In the genomic region with DNA sequence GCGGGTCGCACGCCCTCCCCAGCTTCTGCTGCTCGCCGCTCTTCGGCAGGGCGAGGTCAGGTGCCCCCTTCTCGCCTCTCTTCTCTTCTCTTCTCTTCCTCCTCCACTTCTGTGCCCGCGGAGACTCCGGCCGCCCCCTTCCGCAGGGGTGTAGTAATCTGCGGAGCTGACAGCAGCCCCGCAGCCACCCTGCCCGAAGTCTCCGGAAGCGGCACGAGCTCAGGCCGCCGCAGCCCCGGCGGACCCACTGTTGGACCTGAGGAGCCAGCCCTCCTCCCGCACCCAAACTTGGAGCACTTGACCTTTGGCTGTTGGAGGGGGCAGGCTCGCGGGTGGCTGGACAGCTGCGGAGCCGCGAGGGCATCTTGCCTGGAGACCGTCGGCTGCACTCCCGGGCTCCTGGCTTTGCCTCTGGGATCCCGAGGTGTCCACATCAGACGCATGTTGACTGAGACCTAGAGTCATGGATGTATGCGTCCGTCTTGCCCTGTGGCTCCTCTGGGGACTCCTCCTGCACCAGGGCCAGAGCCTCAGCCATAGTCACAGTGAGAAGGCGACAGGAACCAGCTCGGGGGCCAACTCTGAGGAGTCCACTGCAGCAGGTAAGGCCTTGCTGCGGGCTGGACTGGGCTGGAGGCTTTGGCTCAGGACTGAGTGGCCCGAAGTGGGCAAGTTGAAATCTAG, we compare ENCODE assay signal across 8 cellular contexts. TPM values are rescaled to one million over a fixed set of nuclear protein-coding genes. Genes with fewer than 3 reads are reported as not detected.
DNase-seq lines count a peak whose midpoint lies in the region; ATAC-seq and TF ChIP-seq lines count a peak whose summit lies in the region.

No MANE protein-coding gene starts in this region.

- peak overlapping the region; percentile 96 for H3K4me2 ChIP-seq in mesenchymal stem cell (ENCODE audit: low read length, poor library complexity, severe bottlenecking)

- H3K9ac ChIP-seq in mesenchymal stem cell (ENCODE audit: low read length): peak overlapping the region; percentile 84

- H3K18ac ChIP-seq in mesenchymal stem cell (ENCODE audit: low read depth in 1 of 2, low read length in 2 of 2): peak overlapping the region; percentile 40 to 50

- peak overlapping the region; percentile 88 for H3K4me3 ChIP-seq in WI38 (ENCODE audit: low read depth, low read length)
- H3K4me3 ChIP-seq in effector memory CD4-positive, alpha-beta T cell (ENCODE audit: insufficient read depth, low read depth, low read length, poor library complexity, severe bottlenecking): peak overlapping the region; percentile 94
- H3K4me3 ChIP-seq in mesenchymal stem cell (ENCODE audit: insufficient read depth in 1 of 2, low read depth in 1 of 2, low read length in 2 of 2): peak overlapping the region; percentile 75 to 82
- H3K4me3 ChIP-seq in thoracic aorta: peak overlapping the region; percentile 99

- no peaks in the 10 kb centered on the region for H3K27me3 ChIP-seq in effector memory CD4-positive, alpha-beta T cell (replicated peaks; ENCODE audit: control insufficient read depth, insufficient read depth, low read length, poor library complexity, severe bottlenecking)
- H3K27me3 ChIP-seq in mesenchymal stem cell (ENCODE audit: control insufficient read depth in 1 of 2, insufficient read depth in 1 of 2, low read length in 2 of 2): no peaks in the 10 kb centered on the region
- no peaks in the 10 kb centered on the region for H3K27me3 ChIP-seq in thoracic aorta (replicated peaks; ENCODE audit: insufficient read depth)

- no peak overlapping the region for H2AK5ac ChIP-seq in mesenchymal stem cell (ENCODE audit: low read length, severe bottlenecking)

- H3K36me3 ChIP-seq in effector memory CD4-positive, alpha-beta T cell (ENCODE audit: control insufficient read depth, insufficient read depth, low read length): no peaks in the 10 kb centered on the region
- H3K36me3 ChIP-seq in mesenchymal stem cell (ENCODE audit: control insufficient read depth in 1 of 2, insufficient read depth in 2 of 2, low read depth in 1 of 2, low read length in 2 of 2) (no peaks in the 10 kb centered on the region), thoracic aorta (no peaks in the 10 kb centered on the region)

- 4% methylated on average over 40 of the region's 40 CpGs for WGBS in mesenchymal stem cell

- peak overlapping the region; percentile 84 for H4K91ac ChIP-seq in mesenchymal stem cell (ENCODE audit: low read length)

- H2BK12ac ChIP-seq in mesenchymal stem cell (ENCODE audit: low read length in 2 of 2): peak overlapping the region in 1 of 2 experiments; percentile 56

- peak overlapping the region; percentile 62 for H4K8ac ChIP-seq in mesenchymal stem cell (ENCODE audit: low read length)

- no peaks in the 10 kb centered on the region for H3K9me3 ChIP-seq in effector memory CD4-positive, alpha-beta T cell (ENCODE audit: control insufficient read depth, low read length)
- H3K9me3 ChIP-seq in mesenchymal stem cell (ENCODE audit: control insufficient read depth, low read length): no peaks in the 10 kb centered on the region
- H3K9me3 ChIP-seq in thoracic aorta: no peaks in the 10 kb centered on the region

- H2BK120ac ChIP-seq in mesenchymal stem cell (ENCODE audit: low read depth, low read length): peak overlapping the region; percentile 21

- peak overlapping the region; percentile 67 to 68 for H3K23ac ChIP-seq in mesenchymal stem cell (ENCODE audit: low read length in 2 of 2)

- peak overlapping the region; percentile 60 for H2AFZ ChIP-seq in mesenchymal stem cell (ENCODE audit: low read depth, low read length)

- H3K4me1 ChIP-seq in effector memory CD4-positive, alpha-beta T cell (ENCODE audit: control insufficient read depth, insufficient read depth, low read length, poor library complexity, severe bottlenecking): peaks cover 57% of the 10 kb centered on the region
- H3K4me1 ChIP-seq in mesenchymal stem cell (ENCODE audit: control insufficient read depth, insufficient read depth, low read depth, low read length) (peaks cover 18% of the 10 kb centered on the region), thoracic aorta (ENCODE audit: control insufficient read depth in 1 of 2, low read depth in 2 of 2) (peaks cover 51 to 55% of the 10 kb centered on the region in 2 donors)

- no peak for TF ChIP-seq CTCF in WI38 (IDR thresholded peaks at IDR 0.05; ENCODE audit: low read depth, low read length)
- TF ChIP-seq CTCF in thoracic aorta (IDR thresholded peaks at IDR 0.05): no peak

- H3K4ac ChIP-seq in mesenchymal stem cell (ENCODE audit: low read depth in 1 of 2, low read length in 2 of 2): peak overlapping the region; percentile 71 to 82

- H3K27ac ChIP-seq in effector memory CD4-positive, alpha-beta T cell (ENCODE audit: insufficient read depth, low read length, poor library complexity, severe bottlenecking): peak overlapping the region; percentile 89
- H3K27ac ChIP-seq in mesenchymal stem cell (ENCODE audit: low read length, poor library complexity, severe bottlenecking): no peak overlapping the region
- H3K27ac ChIP-seq in thoracic aorta: peak overlapping the region; percentile 86 to 96

- H2BK5ac ChIP-seq in mesenchymal stem cell (ENCODE audit: low read depth, low read length, poor library complexity, severe bottlenecking): peak overlapping the region; percentile 21

- peak overlapping the region; percentile 90 for H2BK15ac ChIP-seq in mesenchymal stem cell (ENCODE audit: low read depth, poor library complexity, severe bottlenecking)

- H3K14ac ChIP-seq in mesenchymal stem cell (ENCODE audit: low read length in 2 of 2): peak overlapping the region in 1 of 2 experiments; percentile 74

- ATAC-seq in GM21447 (IDR thresholded peaks at IDR 0.05; ENCODE audit: unreplicated experiment) (peak; percentile 23), thoracic aorta (ENCODE audit: insufficient number of reproducible peaks, low FRiP score, low read depth) (no peak)

- H3K79me1 ChIP-seq in mesenchymal stem cell (replicated peaks; ENCODE audit: low read length, poor library complexity, severe bottlenecking): peaks cover 5% of the 10 kb centered on the region

- DNase-seq in DMS53 (lab: John Stamatoyannopoulos, UW) (peak; percentile 79), HuH-7.5 (ENCODE audit: low spot score) (peak; percentile 36), mesenchymal stem cell (peak; percentile 51), thoracic aorta (ENCODE audit: low spot score) (no peak), middle frontal gyrus (ENCODE audit: extremely low spot score, low spot score) (no peak)
- peak in 2 of 3 donors; percentile 30 to 40 for DNase-seq in effector memory CD4-positive, alpha-beta T cell

RNA-seq across cellular contexts. Expression of a gene that starts 0.5 kb away (rescaled TPM):
- 37.2 TPM for polyA plus RNA-seq in mesenchymal stem cell (2013, experiment 1 of 2)
- polyA plus RNA-seq in mesenchymal stem cell (2013, experiment 2 of 2): 35.2 TPM
- total RNA-seq in thoracic aorta: 10 to 100 TPM; 53.8 to 63.0 TPM

RNA-seq across cellular contexts. Expression of a gene that starts 15.2 kb away (rescaled TPM):
- 77.1 TPM for polyA plus RNA-seq in mesenchymal stem cell (2013, experiment 1 of 2)
- polyA plus RNA-seq in mesenchymal stem cell (2013, experiment 2 of 2): 76.9 TPM
- total RNA-seq in thoracic aorta: 10 to 100 TPM; 49.4 to 69.7 TPM

RNA-seq across cellular contexts. Expression of a gene that starts 47.6 kb away (rescaled TPM):
- polyA plus RNA-seq in mesenchymal stem cell (2013, experiment 1 of 2): 16.4 TPM
- polyA plus RNA-seq in mesenchymal stem cell (2013, experiment 2 of 2): 15.1 TPM
- 10 to 100 TPM in 1 of 2 donors, 1 to 10 TPM in 1; 4.4 to 22.5 TPM for total RNA-seq in thoracic aorta

RNA-seq across cellular contexts. Expression of a gene that starts 58.6 kb away (rescaled TPM):
- polyA plus RNA-seq in mesenchymal stem cell (2013, experiment 1 of 2): 39.3 TPM
- polyA plus RNA-seq in mesenchymal stem cell (2013, experiment 2 of 2): 37.2 TPM
- total RNA-seq in thoracic aorta: 100 to 1,000 TPM; 135 to 216 TPM

Comparison
In these comparisons a context has a peak if more than half of its experiments do, and no peak if none do; other contexts are left out.
1. DNase-seq: peak in DMS53 (single experiment), HuH-7.5 (single experiment), effector memory CD4-positive, alpha-beta T cell (2 of 3) and mesenchymal stem cell (single experiment); none in thoracic aorta (single experiment) and middle frontal gyrus (single experiment).
2. Peak in every context shown above with its lines, with median percentiles within 50 percentile points of each other: H3K4me3 ChIP-seq.